In the genomic region with DNA sequence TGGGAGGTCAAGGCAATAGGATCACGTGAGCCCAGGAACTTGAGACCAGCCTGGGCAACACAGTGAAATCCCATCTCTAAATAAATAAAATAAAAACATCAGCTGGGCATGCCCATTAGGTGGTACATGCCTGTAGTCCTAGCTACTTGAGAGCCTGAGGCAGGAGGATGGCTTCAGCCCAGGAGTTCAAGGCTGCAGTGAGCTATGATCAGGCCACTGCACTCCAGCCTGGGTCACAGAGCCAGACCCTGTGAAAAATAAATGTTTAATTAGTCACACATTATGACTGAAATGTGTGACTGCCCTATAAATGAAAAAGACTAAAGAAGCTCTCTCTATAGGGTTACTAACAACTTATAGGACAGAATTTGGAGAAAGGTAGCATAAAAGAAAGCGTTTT, we compare ENCODE assay signal across 18 cellular contexts. TPM values are rescaled to one million over a fixed set of nuclear protein-coding genes. Genes with fewer than 3 reads are reported as not detected.
DNase-seq lines count a peak whose midpoint lies in the region; ATAC-seq and TF ChIP-seq lines count a peak whose summit lies in the region.
"Had no signal": no experiment of that assay in that cellular context is flagged by ENCODE, and none has a peak within 500 bp of the region (broad histone marks: within the 10 kb centered on the region; RNA-seq: fewer than 3 reads in every experiment).

No MANE protein-coding gene starts in this region.

- ATAC-seq in WTC11 (no peak), GM21825 (IDR thresholded peaks at IDR 0.05; ENCODE audit: unreplicated experiment) (no peak)
- ATAC-seq in effector memory CD8-positive, alpha-beta T cell (replicated peaks) = no peak
- no peak for ATAC-seq in stimulated activated effector memory CD8-positive, alpha-beta T cell treated with anti-CD3 and anti-CD28 coated beads, Interleukin-12 subunit alpha, Interleukin-12 subunit beta, amount 100 ng/mL, for 72 hours

- peak overlapping the region; percentile 55 for H3K27ac Mint-ChIP-seq in activated naive CD4-positive, alpha-beta T cell treated with anti-CD3 and anti-CD28 coated beads, Interleukin-2, amount 50 U/mL, for 24 hours
- H3K27ac Mint-ChIP-seq in WTC11 = no peak overlapping the region
- H3K27ac Mint-ChIP-seq in effector memory CD8-positive, alpha-beta T cell = peak overlapping the region; percentile 55 to 82
- H3K27ac Mint-ChIP-seq in stimulated activated effector memory CD8-positive, alpha-beta T cell treated with anti-CD3 and anti-CD28 coated beads, Interleukin-12 subunit alpha, Interleukin-12 subunit beta, amount 100 ng/mL, for 72 hours = peak overlapping the region; percentile 93

- TF ChIP-seq CTCF in WTC11 (IDR thresholded peaks at IDR 0.05) = no peak

- H3K4me3 Mint-ChIP-seq in activated naive CD4-positive, alpha-beta T cell treated with anti-CD3 and anti-CD28 coated beads, Interleukin-2, amount 50 U/mL, for 24 hours = peak overlapping the region; percentile 11
- H3K4me3 Mint-ChIP-seq in WTC11 = no peak overlapping the region
- H3K4me3 Mint-ChIP-seq in effector memory CD8-positive, alpha-beta T cell = no peak overlapping the region
- no peak overlapping the region for H3K4me3 Mint-ChIP-seq in stimulated activated effector memory CD8-positive, alpha-beta T cell treated with anti-CD3 and anti-CD28 coated beads, Interleukin-12 subunit alpha, Interleukin-12 subunit beta, amount 100 ng/mL, for 72 hours
- H3K4me3 Mint-ChIP-seq: H9 had no signal

- CTCF ChIA-PET in WTC11 (lab: Charles Lee) = interaction anchor here (0.6 to 1.6 kb wide), 2 partner anchors 98 to 162 kb away, joined by 3 to 4 read pairs; no protein-coding TSS in a partner anchor

- DNase-seq in activated naive CD4-positive, alpha-beta T cell treated with Interleukin-2 at 50 U/mL for 16 hours = no peak
- DNase-seq in WTC11 (ENCODE audit: low spot score) = no peak
- no peak for DNase-seq in effector memory CD8-positive, alpha-beta T cell
- DNase-seq in stimulated activated effector memory CD8-positive, alpha-beta T cell treated with anti-CD3 and anti-CD28 coated beads, Interleukin-12 subunit alpha, Interleukin-12 subunit beta, amount 100 ng/mL, for 72 hours (ENCODE audit: low spot score in 2 of 2) = no peak
- no peak for DNase-seq in NCI-H510A (lab: John Stamatoyannopoulos, UW)
- DNase-seq: CD4-positive, CD25-positive, alpha-beta regulatory T cell; GM23248; H9; KBM-7; NCI-H1092; NCI-H1436; NCI-H187 treated with DMSO at 0.1 percent for 48 hours; NCI-H2227 treated with DMSO at 0.1 percent for 48 hours; NCI-H510A treated with DMSO at 0.1 percent for 48 hours; NCI-H774; NK-92 treated with Interleukin-12 subunit alpha and Interleukin-12 subunit beta, amount 100 ng/mL, for 24 hours had no signal

- POLR2A ChIA-PET in WTC11 (lab: Charles Lee) = no interaction called here

- H3K27me3 Mint-ChIP-seq in activated naive CD4-positive, alpha-beta T cell treated with anti-CD3 and anti-CD28 coated beads, Interleukin-2, amount 50 U/mL, for 24 hours = no peaks in the 10 kb centered on the region
- no peaks in the 10 kb centered on the region; the same call in 1 of the 2 replicates for H3K27me3 Mint-ChIP-seq in WTC11 (ENCODE audit: low read depth)
- no peaks in the 10 kb centered on the region for H3K27me3 Mint-ChIP-seq in effector memory CD8-positive, alpha-beta T cell
- H3K27me3 Mint-ChIP-seq: CD4-positive, CD25-positive, alpha-beta regulatory T cell had no signal

- H3K4me1 Mint-ChIP-seq in activated naive CD4-positive, alpha-beta T cell treated with anti-CD3 and anti-CD28 coated beads, Interleukin-2, amount 50 U/mL, for 24 hours = peaks cover 76% of the 10 kb centered on the region
- H3K4me1 Mint-ChIP-seq in WTC11 = peaks cover 84% of the 10 kb centered on the region
- H3K4me1 Mint-ChIP-seq in effector memory CD8-positive, alpha-beta T cell (ENCODE audit: low read depth in 2 of 2) = peaks cover 31 to 55% of the 10 kb centered on the region in 2 donors
- peaks cover 75% of the 10 kb centered on the region for H3K4me1 Mint-ChIP-seq in stimulated activated effector memory CD8-positive, alpha-beta T cell treated with anti-CD3 and anti-CD28 coated beads, Interleukin-12 subunit alpha, Interleukin-12 subunit beta, amount 100 ng/mL, for 72 hours

- H3K36me3 Mint-ChIP-seq in activated naive CD4-positive, alpha-beta T cell treated with anti-CD3 and anti-CD28 coated beads, Interleukin-2, amount 50 U/mL, for 24 hours = peaks cover 13% of the 10 kb centered on the region
- H3K36me3 Mint-ChIP-seq in WTC11 = peaks cover 6% of the 10 kb centered on the region
- H3K36me3 Mint-ChIP-seq in effector memory CD8-positive, alpha-beta T cell (ENCODE audit: insufficient read depth) = peaks cover 4% of the 10 kb centered on the region
- H3K36me3 Mint-ChIP-seq in stimulated activated effector memory CD8-positive, alpha-beta T cell treated with anti-CD3 and anti-CD28 coated beads, Interleukin-12 subunit alpha, Interleukin-12 subunit beta, amount 100 ng/mL, for 72 hours = peaks cover 50% of the 10 kb centered on the region

- peaks cover 6% of the 10 kb centered on the region for H3K9me3 Mint-ChIP-seq in activated naive CD4-positive, alpha-beta T cell treated with anti-CD3 and anti-CD28 coated beads, Interleukin-2, amount 50 U/mL, for 24 hours
- H3K9me3 Mint-ChIP-seq in WTC11 = peaks cover 6% of the 10 kb centered on the region; the same call in 1 of the 2 replicates
- no peaks in the 10 kb centered on the region for H3K9me3 Mint-ChIP-seq in effector memory CD8-positive, alpha-beta T cell
- H3K9me3 Mint-ChIP-seq in stimulated activated effector memory CD8-positive, alpha-beta T cell treated with anti-CD3 and anti-CD28 coated beads, Interleukin-12 subunit alpha, Interleukin-12 subunit beta, amount 100 ng/mL, for 72 hours = no peaks in the 10 kb centered on the region

TF ChIP-seq in WTC11, 78 proteins besides CTCF, POLR2A, EP300 and RAD21:
- TF ChIP-seq, protein P1, sequence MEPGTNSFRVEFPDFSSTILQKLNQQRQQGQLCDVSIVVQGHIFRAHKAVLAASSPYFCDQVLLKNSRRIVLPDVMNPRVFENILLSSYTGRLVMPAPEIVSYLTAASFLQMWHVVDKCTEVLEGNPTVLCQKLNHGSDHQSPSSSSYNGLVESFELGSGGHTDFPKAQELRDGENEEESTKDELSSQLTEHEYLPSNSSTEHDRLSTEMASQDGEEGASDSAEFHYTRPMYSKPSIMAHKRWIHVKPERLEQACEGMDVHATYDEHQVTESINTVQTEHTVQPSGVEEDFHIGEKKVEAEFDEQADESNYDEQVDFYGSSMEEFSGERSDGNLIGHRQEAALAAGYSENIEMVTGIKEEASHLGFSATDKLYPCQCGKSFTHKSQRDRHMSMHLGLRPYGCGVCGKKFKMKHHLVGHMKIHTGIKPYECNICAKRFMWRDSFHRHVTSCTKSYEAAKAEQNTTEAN (CRISPR knock-in tag; IDR thresholded peaks at IDR 0.05) = no peak
- peak; percentile 56; the same call in 1 of the 2 replicates for TF ChIP-seq ZNF121 (CRISPR knock-in tag; IDR thresholded peaks at IDR 0.05)

RNA-seq across cellular contexts. Expression of a gene that starts 37.7 kb away (rescaled TPM):
- 23.1 to 26.1 TPM (median 25.1 TPM) in 3 replicates for total RNA-seq in WTC11 (2021)
